In genomic region chr4:17636696-17637351, GRCh38 we compare ENCODE assay signal across 1 cellular context.
TF ChIP-seq lines count a peak whose summit lies in the region.

No MANE protein-coding gene starts in this region.

TF ChIP-seq in GM12878, 131 proteins besides CTCF, POLR2A, EP300 and RAD21 (continued from another document):
- no peak for TF ChIP-seq STAT1 (conservative IDR thresholded peaks at IDR 0.05)
- no peak for TF ChIP-seq E2F4 (IDR thresholded peaks at IDR 0.05; ENCODE audit: low read depth, low read length)
- no peak for TF ChIP-seq NFIC (IDR thresholded peaks at IDR 0.05; ENCODE audit: low read depth, low read length)
- TF ChIP-seq ZNF217 (IDR thresholded peaks at IDR 0.05), result no peak
- TF ChIP-seq SP1 (IDR thresholded peaks at IDR 0.05; ENCODE audit: low read depth, low read length), result no peak
- peak; percentile 90 for TF ChIP-seq SMC3 (IDR thresholded peaks at IDR 0.05; ENCODE audit: borderline replicate concordance, low read length)
